In the genomic region with DNA sequence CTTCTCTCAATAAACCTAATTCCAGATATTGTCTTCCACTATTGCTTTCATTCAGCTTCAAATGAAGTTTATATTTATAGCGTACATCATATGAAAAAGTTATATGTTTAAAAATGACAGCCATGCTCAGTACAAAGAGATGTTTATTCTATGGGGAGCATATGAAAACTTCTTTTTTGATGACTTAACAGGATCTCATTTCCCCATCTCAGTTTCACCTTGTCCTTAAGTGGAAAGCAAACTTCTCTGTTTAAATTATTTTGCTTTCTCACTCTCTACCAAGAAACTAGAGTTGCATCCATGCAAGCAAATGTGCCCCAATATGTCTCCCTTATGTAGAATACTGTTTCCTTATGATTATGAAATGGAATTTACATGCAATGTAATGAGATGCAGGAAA, we compare ENCODE assay signal across 24 cellular contexts.
"Had no signal": no experiment of that assay in that cellular context is flagged by ENCODE, and none has a peak within 500 bp of the region (broad histone marks: within the 10 kb centered on the region; RNA-seq: fewer than 3 reads in every experiment).

No MANE protein-coding gene starts in this region.

- H2AFZ ChIP-seq: hepatocyte had no signal

- H3K4me3 ChIP-seq: colonic mucosa, esophagus muscularis mucosa, gastroesophageal sphincter, heart left ventricle, hepatocyte, left lung, lower lobe of right lung, mucosa of descending colon had no signal

- H3K27ac ChIP-seq: colonic mucosa, epithelial cell of prostate, esophagus muscularis mucosa, foreskin keratinocyte, gastroesophageal sphincter, heart left ventricle, hepatocyte, left lung, lower lobe of right lung had no signal

- FAIRE-seq: endometrium, frontal cortex, islet of Langerhans, keratinocyte had no signal

- H3K4me1 ChIP-seq: colonic mucosa, esophagus muscularis mucosa, foreskin keratinocyte, gastroesophageal sphincter, heart left ventricle, left lung, lower lobe of right lung had no signal

- H3K79me2 ChIP-seq: hepatocyte had no signal

- H3K36me3 ChIP-seq: colonic mucosa, esophagus muscularis mucosa, gastroesophageal sphincter, heart left ventricle, left lung, lower lobe of right lung had no signal

- ATAC-seq: effector memory CD8-positive, alpha-beta T cell; foreskin keratinocyte; gastroesophageal sphincter; heart left ventricle; left cardiac atrium; left lung; left ventricle myocardium superior; lower lobe of right lung; mucosa of descending colon; naive thymus-derived CD8-positive, alpha-beta T cell had no signal

- H3K27me3 ChIP-seq: colonic mucosa, esophagus muscularis mucosa, foreskin keratinocyte, gastroesophageal sphincter, heart left ventricle, hepatocyte, left lung had no signal

- H3K9me3 ChIP-seq: colonic mucosa, esophagus muscularis mucosa, gastroesophageal sphincter, lower lobe of right lung, mucosa of descending colon had no signal

- DNase-seq: colonic mucosa; cortex of kidney; effector CD8-positive, alpha-beta T cell; effector memory CD8-positive, alpha-beta T cell; endodermal cell; foreskin keratinocyte; heart left ventricle; hypothalamus; left cardiac atrium; left lung; left ventricle myocardium superior; lower lobe of right lung; mesenchymal stem cell; mucosa of descending colon; naive B cell; naive thymus-derived CD8-positive, alpha-beta T cell had no signal

- H3K4me2 ChIP-seq: hepatocyte had no signal
